8 cellular contexts compared by ENCODE assay signal in genomic region chr6:110181131-110182027, GRCh38. TPM values are rescaled to one million over a fixed set of nuclear protein-coding genes. Genes with fewer than 3 reads are reported as not detected.
DNase-seq lines count a peak whose midpoint lies in the region; ATAC-seq, FAIRE-seq and TF ChIP-seq lines count a peak whose summit lies in the region.

No MANE protein-coding gene starts in this region.

- H2AFZ ChIP-seq in K562 (ENCODE audit: low read depth, low read length), result peak overlapping the region; percentile 98; the same call in 1 of the 2 replicates

- intact Hi-C loops in CD14-positive monocyte (cut with micrococcal nuclease) (loop anchor here in 1 of 2 donors (10.0 kb wide), 1 partner anchor 487 kb away; the partner anchor contains the start of genes AK9 and FIG4), K562 (cut with micrococcal nuclease) (no loop called here)

- H3K27me3 ChIP-seq in K562 (ENCODE audit: control insufficient read depth in 2 of 2, insufficient read depth in 2 of 2, low read length in 2 of 2) (no peaks in the 10 kb centered on the region), mucosa of rectum (ENCODE audit: control insufficient read depth in 2 of 2, insufficient read depth in 2 of 2, low read length in 2 of 2) (no peaks in the 10 kb centered on the region)

- peak overlapping the region; percentile 88 for H3K4me2 ChIP-seq in K562 (ENCODE audit: insufficient read depth, low read length)

- 2% methylated on average over 6 of the region's 6 CpGs for WGBS in K562 (ENCODE audit: insufficient coverage, low coverage, missing lambda C conversion rate)

- peaks cover 61% of the 10 kb centered on the region for H3K79me2 ChIP-seq in K562 (ENCODE audit: control insufficient read depth, insufficient read depth, low read length)

- H3K36me3 ChIP-seq in K562 (ENCODE audit: control insufficient read depth, insufficient read depth, low read length), result peaks cover 21% of the 10 kb centered on the region
- no peaks in the 10 kb centered on the region for H3K36me3 ChIP-seq in mucosa of rectum (ENCODE audit: control insufficient read depth in 2 of 2, insufficient read depth in 2 of 2, low read length in 2 of 2)

- H3K9me3 ChIP-seq in K562 (replicated peaks; ENCODE audit: control insufficient read depth, insufficient read depth, low read depth, low read length) (no peaks in the 10 kb centered on the region), mucosa of rectum (ENCODE audit: control insufficient read depth in 2 of 2, low read length in 2 of 2) (no peaks in the 10 kb centered on the region)

- FAIRE-seq in K562 (lab: Jason Lieb, UNC), result peak; percentile 11

- H4K20me1 ChIP-seq in K562 (replicated peaks; ENCODE audit: control insufficient read depth, insufficient read depth, low read length), result no peaks in the 10 kb centered on the region; the same call in 1 of the 2 replicates

- H3K4me3 ChIP-seq in K562, result peak overlapping the region; percentile 88
- H3K4me3 ChIP-seq in mucosa of rectum (ENCODE audit: low read length in 2 of 2), result peak overlapping the region; percentile 93 to 95

- in situ Hi-C loops in K562 (cut with MboI), result no loop called here

- peaks cover 6 to 13% of the 10 kb centered on the region in 2 donors for H3K36me3 Mint-ChIP-seq in CD14-positive monocyte

- H3K4me1 ChIP-seq in K562 (replicated peaks in 1 of 2; ENCODE audit: control insufficient read depth in 2 of 2, insufficient read depth in 2 of 2, low read length in 2 of 2), result peaks cover 12 to 13% of the 10 kb centered on the region in 2 experiments; a peak in 4 of 5 replicates
- peaks cover 18 to 20% of the 10 kb centered on the region in 2 donors for H3K4me1 ChIP-seq in mucosa of rectum (ENCODE audit: control insufficient read depth in 2 of 2, insufficient read depth in 2 of 2, low read length in 2 of 2)

- peaks cover 0 to 5% (median 5%) of the 10 kb centered on the region in 3 donors for H3K27me3 Mint-ChIP-seq in CD14-positive monocyte (ENCODE audit: low read depth in 3 of 3)

- CTCF ChIA-PET in K562 (lab: Yijun Ruan, JAX; ENCODE audit: low intra/inter-chr PET ratio), result no interaction called here

- H3K27ac Mint-ChIP-seq in CD14-positive monocyte, result no peak overlapping the region

- no peak for TF ChIP-seq RAD21 in K562 (CRISPR knock-in tag; conservative IDR thresholded peaks at IDR 0.05 in 1 of 2, IDR thresholded peaks at IDR 0.05 in 1 of 2)

- no peak for TF ChIP-seq POLR2A in K562 (conservative IDR thresholded peaks at IDR 0.05)

- H3K4me1 Mint-ChIP-seq in CD14-positive monocyte, result peaks cover 10% of the 10 kb centered on the region

- H3K27ac ChIP-seq in K562 (ENCODE audit: extremely low read depth, low read depth, low read length) (peak overlapping the region; percentile 79), mucosa of rectum (ENCODE audit: low read depth in 2 of 2, low read length in 2 of 2) (no peak overlapping the region)

- BruUV-seq in K562 (replicated peaks; lab: Mats Ljungman, UMichigan), result TSS peak; percentile 46

- POLR2A ChIA-PET in K562 (lab: Yijun Ruan, JAX), result interaction anchor here (0.8 to 1.9 kb wide), 2 partner anchors 9 to 24 kb away, joined by 3 to 5 read pairs; no protein-coding TSS in a partner anchor

- DNase-seq in CD14-positive monocyte (ENCODE audit: low spot score), result peak; percentile 51
- DNase-seq in K562 (ENCODE audit: extremely low read depth in 1 of 4, low spot score in 3 of 4), result peak in 1 of 4 experiments; percentile 35
- DNase-seq in NCI-H1048 (lab: John Stamatoyannopoulos, UW), result no peak
- DNase-seq in cerebellar nuclear complex (lab: John Stamatoyannopoulos, UW), result no peak
- DNase-seq in middle frontal gyrus (ENCODE audit: extremely low spot score, low spot score), result no peak
- DNase-seq in NCI-H524 treated with DMSO at 0.1 percent for 48 hours (lab: John Stamatoyannopoulos, UW), result no peak

- H3K4me3 Mint-ChIP-seq in CD14-positive monocyte, result no peak overlapping the region

- H3K9ac ChIP-seq in K562 (ENCODE audit: insufficient read depth in 1 of 2, low read depth in 2 of 2, low read length in 2 of 2), result peak overlapping the region; percentile 89 to 98
- peak overlapping the region; percentile 80 to 81 for H3K9ac ChIP-seq in mucosa of rectum (ENCODE audit: low read depth in 1 of 2, low read length in 2 of 2)

- no peaks in the 10 kb centered on the region for H3K9me3 Mint-ChIP-seq in CD14-positive monocyte

- TF ChIP-seq CTCF in CD14-positive monocyte (IDR thresholded peaks at IDR 0.05) (no peak), K562 (IDR thresholded peaks at IDR 0.05 in 2 of 3, conservative IDR thresholded peaks at IDR 0.05 in 1 of 3; ENCODE audit: insufficient read depth in 2 of 3, low read depth in 1 of 3, low read length in 3 of 3) (no peak)

- TF ChIP-seq EP300 in K562 (IDR thresholded peaks at IDR 0.05; ENCODE audit: low read length), result no peak

- ATAC-seq in HG03095 (IDR thresholded peaks at IDR 0.05; ENCODE audit: unreplicated experiment) (peak; percentile 20), K562 (peak; percentile 10; the same call in 1 of the 3 replicates)

- no peaks in the 10 kb centered on the region for H3K9me1 ChIP-seq in K562 (ENCODE audit: control insufficient read depth, insufficient read depth, low read length)

TF ChIP-seq in K562, 482 proteins besides CTCF, POLR2A, EP300 and RAD21 (continues in another document):
- TF ChIP-seq MEIS2 (IDR thresholded peaks at IDR 0.05; ENCODE audit: partially characterized antibody) (peak; percentile 21), ZFX (CRISPR knock-in tag; IDR thresholded peaks at IDR 0.05) (peak; percentile 31; the same call in 1 of the 2 replicates), CEBPG (CRISPR knock-in tag; IDR thresholded peaks at IDR 0.05) (no peak), CEBPG (tag; conservative IDR thresholded peaks at IDR 0.05 in 1 of 2, IDR thresholded peaks at IDR 0.05 in 1 of 2) (no peak), PBX2 (CRISPR knock-in tag; IDR thresholded peaks at IDR 0.05; ENCODE audit: low read depth) (no peak), PBX2 (tag; conservative IDR thresholded peaks at IDR 0.05; ENCODE audit: low read depth) (peak; percentile 24; the same call in 1 of the 2 replicates)

RNA-seq across cellular contexts. Expression of gene CDC40, which starts 1.2 kb away (rescaled TPM):
- polyA plus RNA-seq in CD14-positive monocyte, result 10 to 100 TPM; 17.0 to 26.4 TPM
- 11.2 and 27.9 TPM in 2 replicates for total RNA-seq in K562 (2011; cell fraction: chromatin; rRNA removed; ENCODE audit: low replicate concordance)
- 3.7 and 5.8 TPM in 2 replicates for total RNA-seq in K562 (2011; cell fraction: nucleolus; rRNA removed)
- total RNA-seq in K562 (2011; cell fraction: nucleoplasm; rRNA removed), result 7.2 and 11.5 TPM in 2 replicates
- total RNA-seq in K562 (2014; rRNA removed), result 9.7 and 11.0 TPM in 2 replicates
- 24.3 and 26.4 TPM in 2 replicates for total RNA-seq in K562 (2014; rRNA removed; fragmentation: Illumina TruSeq; extraction: Trizol)
- total RNA-seq in K562 (2015; rRNA removed; fragmentation: Illumina TruSeq; extraction: Trizol), result 20.6 and 23.0 TPM in 2 replicates
- 15.1 and 16.8 TPM in 2 replicates for total RNA-seq in K562 (2021)
- 21.1 and 26.3 TPM in 2 replicates for polyA plus RNA-seq in K562 (2011; rRNA removed)
- polyA plus RNA-seq in K562 (2011; cell fraction: cytosol; rRNA removed), result 5.1 and 9.1 TPM in 2 replicates
- polyA plus RNA-seq in K562 (2011; cell fraction: nucleus; rRNA removed), result 4.4 and 5.6 TPM in 2 replicates
- polyA plus RNA-seq in K562 (2012), result 11.4 and 12.7 TPM in 2 replicates
- 16.6 and 16.7 TPM in 2 replicates for polyA plus RNA-seq in K562 (2014; fragmentation: Illumina TruSeq; extraction: Trizol)
- polyA plus RNA-seq in K562 (2014; fragmentation: Nextera tagmentation; extraction: Ambion mirVana), result 10 to 100 TPM; 14.9 to 15.7 TPM
- polyA plus RNA-seq in K562 (2014; rRNA removed), result 11.6 and 12.9 TPM in 2 replicates
- 31.0 and 32.5 TPM in 2 replicates for polyA minus RNA-seq in K562 (2011; rRNA and poly(A)+ RNA removed)
- polyA minus RNA-seq in K562 (2011; cell fraction: cytosol; rRNA and poly(A)+ RNA removed), result 10.6 and 13.6 TPM in 2 replicates
- 8.3 and 13.6 TPM in 2 replicates for polyA minus RNA-seq in K562 (2011; cell fraction: nucleus; rRNA and poly(A)+ RNA removed)

RNA-seq across cellular contexts. Expression of gene WASF1, which starts 1.9 kb away (rescaled TPM):
- polyA plus RNA-seq in CD14-positive monocyte, result 1 to 10 TPM in 1 of 2 donors, under 1 TPM in 1; 0.32 to 1.4 TPM
- 2.9 and 6.2 TPM in 2 replicates for total RNA-seq in K562 (2011; cell fraction: chromatin; rRNA removed; ENCODE audit: low replicate concordance)
- 1.6 and 2.2 TPM in 2 replicates for total RNA-seq in K562 (2011; cell fraction: nucleolus; rRNA removed)
- total RNA-seq in K562 (2011; cell fraction: nucleoplasm; rRNA removed), result 2.9 and 4.7 TPM in 2 replicates
- total RNA-seq in K562 (2014; rRNA removed), result 2.5 and 4.8 TPM in 2 replicates
- total RNA-seq in K562 (2014; rRNA removed; fragmentation: Illumina TruSeq; extraction: Trizol), result 7.5 and 7.9 TPM in 2 replicates
- 4.9 and 5.1 TPM in 2 replicates for total RNA-seq in K562 (2015; rRNA removed; fragmentation: Illumina TruSeq; extraction: Trizol)
- 12.6 and 13.0 TPM in 2 replicates for total RNA-seq in K562 (2021)
- polyA plus RNA-seq in K562 (2011; rRNA removed), result 9.1 and 13.5 TPM in 2 replicates
- 11.7 and 15.4 TPM in 2 replicates for polyA plus RNA-seq in K562 (2011; cell fraction: cytosol; rRNA removed)
- polyA plus RNA-seq in K562 (2011; cell fraction: nucleus; rRNA removed), result 5.7 and 8.3 TPM in 2 replicates
- 6.1 and 11.1 TPM in 2 replicates for polyA plus RNA-seq in K562 (2012)
- polyA plus RNA-seq in K562 (2014; fragmentation: Illumina TruSeq; extraction: Trizol), result 13.1 and 18.2 TPM in 2 replicates
- 1 to 10 TPM; 2.1 to 3.4 TPM for polyA plus RNA-seq in K562 (2014; fragmentation: Nextera tagmentation; extraction: Ambion mirVana)
- polyA plus RNA-seq in K562 (2014; rRNA removed), result 5.6 and 7.4 TPM in 2 replicates
- 5.5 and 9.1 TPM in 2 replicates for polyA minus RNA-seq in K562 (2011; rRNA and poly(A)+ RNA removed)
- polyA minus RNA-seq in K562 (2011; cell fraction: cytosol; rRNA and poly(A)+ RNA removed), result 1.5 and 5.3 TPM in 2 replicates
- polyA minus RNA-seq in K562 (2011; cell fraction: nucleus; rRNA and poly(A)+ RNA removed), result 3.7 and 5.5 TPM in 2 replicates
